Comparison of ENCODE assay signal across 21 cellular contexts in genomic region chr15:50229336-50229735, GRCh38. TPM values are rescaled to one million over a fixed set of nuclear protein-coding genes. Genes with fewer than 3 reads are reported as not detected.
"Had no signal": no experiment of that assay in that cellular context is flagged by ENCODE, and none has a peak within 500 bp of the region (broad histone marks: within the 10 kb centered on the region; RNA-seq: fewer than 3 reads in every experiment).

No MANE protein-coding gene starts in this region.

- H3K27ac ChIP-seq: ascending aorta, breast epithelium, colonic mucosa, dorsolateral prefrontal cortex, gastroesophageal sphincter, heart left ventricle, pancreas, psoas muscle, right atrium auricular region, tibial artery had no signal

- H3K9me3 ChIP-seq: ascending aorta, breast epithelium, colonic mucosa, gastroesophageal sphincter, heart left ventricle, pancreas, psoas muscle, right atrium auricular region, tibial artery had no signal

- H3K4me3 ChIP-seq: ascending aorta, breast epithelium, colonic mucosa, dorsolateral prefrontal cortex, gastroesophageal sphincter, heart left ventricle, pancreas, psoas muscle, right atrium auricular region, tibial artery had no signal

- H3K4me1 ChIP-seq: ascending aorta, breast epithelium, colonic mucosa, gastroesophageal sphincter, heart left ventricle, pancreas, psoas muscle, right atrium auricular region, tibial artery had no signal

- H3K27me3 ChIP-seq: ascending aorta, breast epithelium, colonic mucosa, dorsolateral prefrontal cortex, gastroesophageal sphincter, heart left ventricle, pancreas, right atrium auricular region, tibial artery had no signal

- H3K36me3 ChIP-seq: ascending aorta, breast epithelium, colonic mucosa, gastroesophageal sphincter, heart left ventricle, pancreas, right atrium auricular region, tibial artery had no signal

- DNase-seq: activated CD4-positive, alpha-beta memory T cell treated with anti-CD3 and anti-CD28 coated beads, Interleukin-2, amount 10 ng/mL, durations not matched to agents 7 days and 5 days; activated CD4-positive, alpha-beta T cell treated with anti-CD3 and anti-CD28 coated beads for 48 hours; activated CD4-positive, CD25-positive, alpha-beta regulatory T cell; activated effector memory CD4-positive, alpha-beta T cell treated with Interleukin-2 at 50 U/mL for 16 hours; activated T-cell treated with anti-CD3 and anti-CD28 coated beads, Interleukin-2, amount 50 U/mL, for 72 hours; colonic mucosa; dorsolateral prefrontal cortex; effector memory CD8-positive, alpha-beta T cell; heart left ventricle; left ventricle myocardium superior; pancreas; psoas muscle; stimulated activated CD4-positive, alpha-beta T cell treated with anti-CD3 and anti-CD28 coated beads, Interleukin-12 subunit alpha, Interleukin-12 subunit beta, amount 100 ng/mL, for 4 hours; stimulated activated naive CD8-positive, alpha-beta T cell treated with anti-CD3 and anti-CD28 coated beads, Interleukin-15, amount 100 ng/mL, for 72 hours; T1000; tibial artery had no signal

RNA-seq across cellular contexts. Expression of gene HDC, which starts 36.2 kb away (rescaled TPM):
- total RNA-seq: ascending aorta, endothelial cell of umbilical vein, right atrium auricular region had no signal
- polyA plus RNA-seq: endothelial cell of umbilical vein had no signal

RNA-seq across cellular contexts. Expression of gene SLC27A2, which starts 47.3 kb away (rescaled TPM):
- total RNA-seq: ascending aorta, endothelial cell of umbilical vein, left ventricle myocardium superior, psoas muscle, right atrium auricular region had no signal
- polyA plus RNA-seq: endothelial cell of umbilical vein had no signal
